16 cellular contexts compared by ENCODE assay signal in the genomic region with DNA sequence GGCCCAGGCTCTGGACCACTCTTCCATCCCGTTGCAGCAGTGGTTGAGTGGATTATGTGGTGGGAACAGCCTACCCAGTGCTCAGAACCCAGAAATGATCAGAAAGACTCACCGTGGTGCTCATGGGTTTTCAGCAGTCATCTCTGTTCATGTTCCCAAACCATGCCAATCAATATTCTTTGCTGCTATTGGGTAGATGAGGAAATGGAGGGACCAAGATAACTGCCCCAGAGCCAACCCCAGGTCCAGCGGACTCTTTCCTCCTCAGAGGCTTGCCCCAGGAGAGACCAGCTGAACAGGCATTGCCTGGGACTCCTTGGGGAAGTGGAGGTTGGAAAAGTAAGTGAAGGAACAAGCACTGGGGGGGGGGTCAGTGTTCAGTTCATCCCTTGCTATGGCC.
"Had no signal": no experiment of that assay in that cellular context is flagged by ENCODE, and none has a peak within 500 bp of the region (broad histone marks: within the 10 kb centered on the region; RNA-seq: fewer than 3 reads in every experiment).

No MANE protein-coding gene starts in this region.

- H3K9me3 Mint-ChIP-seq: activated T-cell treated with anti-CD3 and anti-CD28 coated beads, Interleukin-2, amount 50 U/mL, for 72 hours had no signal

- H3K4me3 ChIP-seq: adrenal gland, gastroesophageal sphincter, SK-N-MC, testis, upper lobe of right lung had no signal

- H3K27ac ChIP-seq: epithelial cell of prostate, SK-N-MC, testis had no signal

- FAIRE-seq: TTC549 had no signal

- DNase-seq: activated T-cell treated with anti-CD3 and anti-CD28 coated beads, Interleukin-2, amount 50 U/mL, for 72 hours; central memory CD4-positive, alpha-beta T cell; cortex of kidney; effector memory CD4-positive, alpha-beta T cell; hypothalamus; nucleus accumbens; stimulated activated naive CD4-positive, alpha-beta T cell; T-helper 2 cell; testis; upper lobe of right lung had no signal

- H3K27me3 Mint-ChIP-seq: progenitor cell of endocrine pancreas had no signal

- H3K4me1 ChIP-seq: testis had no signal

- H3K9me3 ChIP-seq: adrenal gland, gastroesophageal sphincter, testis, upper lobe of right lung had no signal

- H3K36me3 ChIP-seq: adrenal gland, gastroesophageal sphincter, upper lobe of right lung had no signal

- H3K27me3 ChIP-seq: adrenal gland, testis had no signal
